7 cellular contexts compared by ENCODE assay signal in the genomic region with DNA sequence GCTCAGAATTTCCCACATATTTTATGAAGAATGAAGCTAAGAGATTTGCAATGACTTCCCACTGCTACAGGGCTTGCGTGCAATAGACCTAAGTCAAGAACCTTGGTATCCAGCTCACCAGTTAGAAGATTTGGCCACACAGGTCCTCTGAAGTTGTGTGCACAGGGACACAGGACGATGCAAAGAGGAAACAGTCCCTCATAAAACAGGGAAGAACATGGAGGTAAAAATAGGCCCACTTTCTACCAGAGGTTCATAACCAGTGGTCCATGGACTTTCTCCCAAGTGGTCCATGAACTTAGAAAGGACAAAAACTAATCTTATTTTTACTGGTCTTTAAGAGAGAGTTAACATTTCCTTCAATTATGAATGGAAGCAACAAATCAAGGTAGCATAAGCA. TPM values are rescaled to one million over a fixed set of nuclear protein-coding genes. Genes with fewer than 3 reads are reported as not detected.
DNase-seq lines count a peak whose midpoint lies in the region; ATAC-seq and TF ChIP-seq lines count a peak whose summit lies in the region.

No MANE protein-coding gene starts in this region.

- H4K20me1 ChIP-seq in SU-DHL-6 (ENCODE audit: low read depth, low read length), result no peaks in the 10 kb centered on the region
- H4K20me1 ChIP-seq in fibroblast of lung (ENCODE audit: control insufficient read depth, extremely low read depth, insufficient read depth, low read length), result no peaks in the 10 kb centered on the region

- no peaks in the 10 kb centered on the region for H3K9me3 ChIP-seq in SU-DHL-6 (ENCODE audit: insufficient read depth, low read length)
- no peaks in the 10 kb centered on the region for H3K9me3 ChIP-seq in fibroblast of lung (ENCODE audit: control insufficient read depth, insufficient read depth, low read depth, low read length)
- H3K9me3 ChIP-seq in skeletal muscle satellite cell (replicated peaks; ENCODE audit: low read length), result no peaks in the 10 kb centered on the region

- H3K9me2 ChIP-seq in SU-DHL-6 (replicated peaks; ENCODE audit: insufficient read depth, low read length), result no peaks in the 10 kb centered on the region

- H3K79me2 ChIP-seq in SU-DHL-6 (ENCODE audit: insufficient read depth, low read length), result peaks cover 19% of the 10 kb centered on the region
- peaks cover 10% of the 10 kb centered on the region for H3K79me2 ChIP-seq in fibroblast of lung (ENCODE audit: control insufficient read depth, insufficient read depth, low read length)

- peaks cover 12% of the 10 kb centered on the region for H3K36me3 ChIP-seq in H7 (replicated peaks; ENCODE audit: control insufficient read depth, insufficient read depth, low read length)
- H3K36me3 ChIP-seq in SU-DHL-6 (ENCODE audit: low read length), result peaks cover 11% of the 10 kb centered on the region
- H3K36me3 ChIP-seq in fibroblast of lung (ENCODE audit: control insufficient read depth, insufficient read depth, low read length), result peaks cover 2% of the 10 kb centered on the region
- H3K36me3 ChIP-seq in skeletal muscle satellite cell (ENCODE audit: insufficient read depth, low read length), result peaks cover 19% of the 10 kb centered on the region

- peaks cover 3% of the 10 kb centered on the region for H3K4me1 ChIP-seq in fibroblast of lung (ENCODE audit: control insufficient read depth, extremely low read depth, insufficient read depth, low read length)
- peaks cover 18% of the 10 kb centered on the region for H3K4me1 ChIP-seq in skeletal muscle satellite cell (ENCODE audit: control insufficient read depth, insufficient read depth, low read length)

- H2AFZ ChIP-seq in SU-DHL-6 (ENCODE audit: low read depth, low read length, severe bottlenecking) (no peak overlapping the region), fibroblast of lung (ENCODE audit: low read length) (no peak overlapping the region)

- H3K4me3 ChIP-seq in H7 (ENCODE audit: insufficient read depth, low read depth, low read length), result 0 out of 2 replicates have a peak overlapping the region, but pooled peaks have one; percentile 4
- peak overlapping the region; percentile 95 for H3K4me3 ChIP-seq in SU-DHL-6 (ENCODE audit: insufficient read depth, low read length, poor library complexity, severe bottlenecking)
- H3K4me3 ChIP-seq in fibroblast of lung (replicated peaks in 1 of 4; ENCODE audit: control extremely low read depth in 1 of 4, insufficient read depth in 1 of 4, low read depth in 3 of 4, low read length in 4 of 4), result peak overlapping the region; percentile 86 to 94 (median 88)
- peak overlapping the region; percentile 87 for H3K4me3 ChIP-seq in skeletal muscle satellite cell (ENCODE audit: low read length)

- H3K9ac ChIP-seq in SU-DHL-6 (ENCODE audit: low read length) (no peak overlapping the region; the same call in 1 of the 2 replicates), fibroblast of lung (ENCODE audit: insufficient read depth, low read length) (no peak overlapping the region), skeletal muscle satellite cell (ENCODE audit: low read depth, low read length) (peak overlapping the region; percentile 87)

- no peak for ATAC-seq in HG03354 (IDR thresholded peaks at IDR 0.05; ENCODE audit: poor library complexity, severe bottlenecking, unreplicated experiment)

- H3K4me2 ChIP-seq in SU-DHL-6 (ENCODE audit: low read depth, low read length, poor library complexity, severe bottlenecking), result peak overlapping the region; percentile 67
- peak overlapping the region; percentile 87 for H3K4me2 ChIP-seq in fibroblast of lung (ENCODE audit: extremely low read depth, insufficient read depth, low read length)
- peak overlapping the region; percentile 92 for H3K4me2 ChIP-seq in skeletal muscle satellite cell (ENCODE audit: low read length)

- H3K27me3 ChIP-seq in H7 (ENCODE audit: control insufficient read depth, insufficient read depth, low read length) (no peaks in the 10 kb centered on the region), SU-DHL-6 (ENCODE audit: low read length) (no peaks in the 10 kb centered on the region), fibroblast of lung (ENCODE audit: control insufficient read depth, insufficient read depth, low read length) (no peaks in the 10 kb centered on the region), skeletal muscle satellite cell (ENCODE audit: control insufficient read depth, insufficient read depth, low read length) (no peaks in the 10 kb centered on the region)

- no peak overlapping the region for H3K27ac ChIP-seq in SU-DHL-6 (ENCODE audit: low read depth, low read length)
- H3K27ac ChIP-seq in fibroblast of lung (ENCODE audit: insufficient read depth, low read length), result no peak overlapping the region

- H3F3A ChIP-seq in SU-DHL-6 (ENCODE audit: insufficient read depth), result no peaks in the 10 kb centered on the region

- no peak for DNase-seq in H7
- no peak for DNase-seq in fibroblast of lung (ENCODE audit: low read depth in 2 of 2)
- DNase-seq in NCI-H128 (lab: John Stamatoyannopoulos, UW; ENCODE audit: unreplicated experiment), result no peak
- DNase-seq in NCI-H1694 (lab: John Stamatoyannopoulos, UW), result no peak

- TF ChIP-seq CTCF in SU-DHL-6 (IDR thresholded peaks at IDR 0.05; ENCODE audit: insufficient read depth, low read length, poor library complexity, severe bottlenecking) (no peak), fibroblast of lung (conservative IDR thresholded peaks at IDR 0.05 in 1 of 2, IDR thresholded peaks at IDR 0.05 in 1 of 2; ENCODE audit: low read depth in 1 of 2, low read length in 2 of 2) (no peak)

RNA-seq across cellular contexts. Expression of a gene that starts 1.3 kb away (rescaled TPM):
- total RNA-seq in H7 (2014; rRNA removed; shearing (Covaris generic)), result 5.6 and 6.7 TPM in 2 replicates
- 6.9 and 7.3 TPM in 2 replicates for total RNA-seq in fibroblast of lung
- 3.0 and 4.4 TPM in 2 replicates for polyA plus RNA-seq in fibroblast of lung
- polyA plus RNA-seq in fibroblast of lung (2012), result 2.5 and 3.4 TPM in 2 replicates
- polyA minus RNA-seq in fibroblast of lung (ENCODE audit: low replicate concordance), result 0.30 and 1.0 TPM in 2 replicates
- total RNA-seq in skeletal muscle satellite cell (2012; rRNA removed), result 3.8 and 3.9 TPM in 2 replicates

RNA-seq across cellular contexts. Expression of a gene that starts 8.3 kb away (rescaled TPM):
- not detected in 2 replicates for total RNA-seq in H7 (2014; rRNA removed; shearing (Covaris generic))
- 2.8 and 3.3 TPM in 2 replicates for total RNA-seq in fibroblast of lung
- 1.2 and 1.4 TPM in 2 replicates for polyA plus RNA-seq in fibroblast of lung
- polyA plus RNA-seq in fibroblast of lung (2012), result 1.2 and 1.6 TPM in 2 replicates
- polyA minus RNA-seq in fibroblast of lung (ENCODE audit: low replicate concordance), result not detected in 2 replicates
- 1.3 and 1.5 TPM in 2 replicates for total RNA-seq in skeletal muscle satellite cell (2012; rRNA removed)

RNA-seq across cellular contexts. Expression of a gene that starts 16.2 kb away (rescaled TPM):
- 11.0 and 14.8 TPM in 2 replicates for total RNA-seq in H7 (2014; rRNA removed; shearing (Covaris generic))
- total RNA-seq in fibroblast of lung, result 21.6 and 23.9 TPM in 2 replicates
- 12.7 and 16.6 TPM in 2 replicates for polyA plus RNA-seq in fibroblast of lung
- 6.2 and 7.6 TPM in 2 replicates for polyA plus RNA-seq in fibroblast of lung (2012)
- 0.52 and 10.8 TPM in 2 replicates for polyA minus RNA-seq in fibroblast of lung (ENCODE audit: low replicate concordance)
- 8.6 and 8.7 TPM in 2 replicates for total RNA-seq in skeletal muscle satellite cell (2012; rRNA removed)

RNA-seq across cellular contexts. Expression of a gene that starts 25.7 kb away (rescaled TPM):
- 15.6 and 20.4 TPM in 2 replicates for total RNA-seq in H7 (2014; rRNA removed; shearing (Covaris generic))
- 9.5 and 11.6 TPM in 2 replicates for total RNA-seq in fibroblast of lung
- polyA plus RNA-seq in fibroblast of lung, result 10.3 and 11.3 TPM in 2 replicates
- polyA plus RNA-seq in fibroblast of lung (2012), result 6.4 TPM in 2 replicates
- 3.7 and 11.9 TPM in 2 replicates for polyA minus RNA-seq in fibroblast of lung (ENCODE audit: low replicate concordance)
- total RNA-seq in skeletal muscle satellite cell (2012; rRNA removed), result 6.3 and 9.2 TPM in 2 replicates

RNA-seq across cellular contexts. Expression of a gene that starts 30.6 kb away (rescaled TPM):
- 6.3 and 6.8 TPM in 2 replicates for total RNA-seq in H7 (2014; rRNA removed; shearing (Covaris generic))
- total RNA-seq in fibroblast of lung, result 5.6 and 5.8 TPM in 2 replicates
- polyA plus RNA-seq in fibroblast of lung, result 5.5 and 5.8 TPM in 2 replicates
- 3.8 and 4.8 TPM in 2 replicates for polyA plus RNA-seq in fibroblast of lung (2012)
- polyA minus RNA-seq in fibroblast of lung (ENCODE audit: low replicate concordance), result 1.8 and 2.5 TPM in 2 replicates
- total RNA-seq in skeletal muscle satellite cell (2012; rRNA removed), result 4.4 and 5.6 TPM in 2 replicates

Comparison
In these comparisons a context has a peak if more than half of its experiments do, and no peak if none do; other contexts are left out.
1. H3K4me3 ChIP-seq: peak in every context shown above with its lines; median percentile 95 in SU-DHL-6; 88 in fibroblast of lung; 87 in skeletal muscle satellite cell; 4 in H7.